In the genomic region with DNA sequence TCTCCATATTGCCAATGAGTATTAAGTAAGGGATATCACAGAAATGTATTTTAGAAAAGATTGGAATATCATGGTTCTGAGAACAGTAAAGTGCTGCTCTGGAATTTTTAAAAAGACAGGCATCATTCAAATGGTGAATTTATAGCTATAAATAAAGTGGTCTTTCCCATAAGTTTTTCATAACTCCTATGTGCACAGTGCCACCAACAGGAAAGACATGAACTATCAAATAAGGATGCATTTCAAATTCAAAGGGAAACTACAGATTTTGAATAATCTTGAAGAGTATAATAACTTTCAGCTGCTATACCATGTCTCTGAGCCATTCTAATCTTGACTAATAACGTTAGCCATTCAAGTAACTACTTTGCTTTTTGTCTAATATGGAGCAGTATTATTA, we compare ENCODE assay signal across 13 cellular contexts.
DNase-seq lines count a peak whose midpoint lies in the region; TF ChIP-seq lines count a peak whose summit lies in the region.
"Had no signal": no experiment of that assay in that cellular context is flagged by ENCODE, and none has a peak within 500 bp of the region (broad histone marks: within the 10 kb centered on the region; RNA-seq: fewer than 3 reads in every experiment).

No MANE protein-coding gene starts in this region.

- TF ChIP-seq CTCF in HEK293 (tag by site-specific recombination; IDR thresholded peaks at IDR 0.05) = no peak
- no peak for TF ChIP-seq CTCF in glutamatergic neuron (IDR thresholded peaks at IDR 0.05; ENCODE audit: partially characterized antibody, unreplicated experiment)

- CTCF ChIA-PET in HEK293 (lab: Yijun Ruan, JAX) = interaction anchor here (0.6 to 2.1 kb wide), 12 partner anchors 9 to 1249 kb away, joined by 3 to 15 read pairs (median 3); no protein-coding TSS in a partner anchor

- no peaks in the 10 kb centered on the region for H3K4me1 Mint-ChIP-seq in T-helper 2 cell treated with Interferon-gamma antibody and Interleukin-4, amounts not matched to agents 5 μg/mL and 100 μg/mL, for 36 hours (ENCODE audit: low read depth)
- no peaks in the 10 kb centered on the region for H3K4me1 Mint-ChIP-seq in glutamatergic neuron (ENCODE audit: low read depth, unreplicated experiment)

- no peak overlapping the region for H3K27ac Mint-ChIP-seq in T-helper 2 cell treated with Interferon-gamma antibody and Interleukin-4, amounts not matched to agents 5 μg/mL and 100 μg/mL, for 36 hours
- no peak overlapping the region for H3K27ac Mint-ChIP-seq in glutamatergic neuron (ENCODE audit: unreplicated experiment)

- in situ Hi-C loops in ACHN (cut with HindIII; ENCODE audit: low pct_ligation_motif_present, low pct_unique_long_range_greater_than_20kb, low sequenced_read_pairs) = no loop called here

- H3K27ac ChIP-seq in HEK293 (ENCODE audit: extremely low read depth, low read depth, low read length) = no peak overlapping the region
- H3K27ac ChIP-seq: tibial nerve had no signal

- H3K27me3 Mint-ChIP-seq in T-helper 2 cell treated with Interferon-gamma antibody and Interleukin-4, amounts not matched to agents 5 μg/mL and 100 μg/mL, for 36 hours (ENCODE audit: low read depth) = no peaks in the 10 kb centered on the region
- no peaks in the 10 kb centered on the region for H3K27me3 Mint-ChIP-seq in glutamatergic neuron (ENCODE audit: unreplicated experiment)

- no peaks in the 10 kb centered on the region for H3K36me3 Mint-ChIP-seq in T-helper 2 cell treated with Interferon-gamma antibody and Interleukin-4, amounts not matched to agents 5 μg/mL and 100 μg/mL, for 36 hours (ENCODE audit: low read depth)
- no peaks in the 10 kb centered on the region for H3K36me3 Mint-ChIP-seq in glutamatergic neuron (ENCODE audit: unreplicated experiment)

- H3K9me3 ChIP-seq in HEK293 (ENCODE audit: control insufficient read depth, insufficient read depth, low read depth, low read length) = no peaks in the 10 kb centered on the region
- H3K9me3 ChIP-seq: tibial nerve had no signal

- no peaks in the 10 kb centered on the region for H3K4me1 ChIP-seq in HEK293 (ENCODE audit: control insufficient read depth, insufficient read depth, low read length)
- H3K4me1 ChIP-seq: tibial nerve had no signal

- H3K4me3 ChIP-seq in HEK293 (ENCODE audit: low read depth, low read length) = no peak overlapping the region
- H3K4me3 ChIP-seq: tibial nerve had no signal

- no peaks in the 10 kb centered on the region for H3K36me3 ChIP-seq in HEK293 (ENCODE audit: control insufficient read depth in 2 of 2, insufficient read depth in 1 of 2, low read length in 2 of 2)
- H3K36me3 ChIP-seq: tibial nerve had no signal

- POLR2A ChIA-PET in HEK293 (lab: Yijun Ruan, JAX) = no interaction called here

- H3K4me3 Mint-ChIP-seq in T-helper 2 cell treated with Interferon-gamma antibody and Interleukin-4, amounts not matched to agents 5 μg/mL and 100 μg/mL, for 36 hours = no peak overlapping the region
- H3K4me3 Mint-ChIP-seq in glutamatergic neuron (ENCODE audit: unreplicated experiment) = no peak overlapping the region

- DNase-seq in ACHN (peak; percentile 19), SW480 (ENCODE audit: low spot score) (peak; percentile 0), glomerular visceral epithelial cell (ENCODE audit: extremely low spot score) (peak; percentile 8), glutamatergic neuron (no peak), iPS-NIHi7 (ENCODE audit: extremely low spot score) (no peak), hippocampal formation (lab: John Stamatoyannopoulos, UW) (no peak)
- DNase-seq in T-helper 2 cell treated with Interferon-gamma antibody and Interleukin-4, amounts not matched to agents 5 μg/mL and 100 μg/mL, for 36 hours (ENCODE audit: low spot score) = no peak
- DNase-seq: activated CD8-positive, alpha-beta memory T cell treated with anti-CD3 and anti-CD28 coated beads, Interleukin-2, amount 50 U/mL, for 4 hours; DMS79 treated with DMSO at 0.1 percent for 48 hours; NCI-H1436 treated with DMSO at 0.1 percent for 48 hours; occipital lobe had no signal

- H3K9me3 Mint-ChIP-seq in T-helper 2 cell treated with Interferon-gamma antibody and Interleukin-4, amounts not matched to agents 5 μg/mL and 100 μg/mL, for 36 hours = no peaks in the 10 kb centered on the region
- H3K9me3 Mint-ChIP-seq in glutamatergic neuron (ENCODE audit: unreplicated experiment) = no peaks in the 10 kb centered on the region

TF ChIP-seq in HEK293, 187 proteins besides CTCF, POLR2A, EP300 and RAD21:
- TF ChIP-seq REPIN1 (tag by site-specific recombination; IDR thresholded peaks at IDR 0.05; ENCODE audit: low read depth) = no peak
- TF ChIP-seq ZNF654 (tag by site-specific recombination; IDR thresholded peaks at IDR 0.05; ENCODE audit: low read depth) = peak; percentile 12; the same call in 1 of the 2 replicates

Comparison
In these comparisons a context has a peak if more than half of its experiments do, and no peak if none do; other contexts are left out.
1. DNase-seq: peak in ACHN (single experiment), SW480 (single experiment) and glomerular visceral epithelial cell (single experiment); none in T-helper 2 cell treated with Interferon-gamma antibody and Interleukin-4, amounts not matched to agents 5 μg/mL and 100 μg/mL, for 36 hours (single experiment), glutamatergic neuron (single experiment), iPS-NIHi7 (single experiment) and hippocampal formation (0 of 2).